ENCODE assay signal across 11 cellular contexts in the genomic region with DNA sequence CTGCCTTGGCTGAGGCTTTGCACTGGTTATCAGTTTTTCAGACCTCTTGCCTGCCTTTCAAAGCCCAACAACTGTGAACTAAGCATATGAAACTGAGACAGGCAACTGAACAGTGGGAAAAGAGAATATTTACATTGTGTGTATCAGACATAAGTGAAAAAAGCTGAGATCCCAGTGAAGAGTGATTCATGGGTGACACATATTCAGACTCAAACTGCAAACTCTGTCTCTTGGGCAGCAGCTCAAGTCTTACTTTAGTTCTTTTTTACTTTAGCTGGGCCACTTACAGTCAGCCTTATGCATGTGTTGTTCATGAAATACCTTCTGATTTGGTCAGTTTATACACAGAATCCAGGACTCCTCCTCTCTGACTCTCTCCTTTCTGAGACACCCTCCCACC. TPM values are rescaled to one million over a fixed set of nuclear protein-coding genes. Genes with fewer than 3 reads are reported as not detected.
DNase-seq lines count a peak whose midpoint lies in the region; FAIRE-seq and TF ChIP-seq lines count a peak whose summit lies in the region.
"Had no signal": no experiment of that assay in that cellular context is flagged by ENCODE, and none has a peak within 500 bp of the region (broad histone marks: within the 10 kb centered on the region; RNA-seq: fewer than 3 reads in every experiment).

No MANE protein-coding gene starts in this region.

- H3K27me3 ChIP-seq in spleen (replicated peaks in 1 of 7): no peaks in the 10 kb centered on the region
- H3K27me3 ChIP-seq in effector memory CD4-positive, alpha-beta T cell (replicated peaks; ENCODE audit: control insufficient read depth, insufficient read depth, low read length, poor library complexity, severe bottlenecking): no peaks in the 10 kb centered on the region
- H3K27me3 ChIP-seq: esophagus squamous epithelium, stomach had no signal

- H3K36me3 ChIP-seq in spleen: peaks cover 0 to 34% (median 0%) of the 10 kb centered on the region in 6 donors
- H3K36me3 ChIP-seq in effector memory CD4-positive, alpha-beta T cell (ENCODE audit: control insufficient read depth, insufficient read depth, low read length): no peaks in the 10 kb centered on the region

- no peaks in the 10 kb centered on the region for H3K9me3 ChIP-seq in spleen
- no peaks in the 10 kb centered on the region for H3K9me3 ChIP-seq in effector memory CD4-positive, alpha-beta T cell (ENCODE audit: control insufficient read depth, low read length)
- H3K9me3 ChIP-seq: esophagus squamous epithelium, stomach had no signal

- no peak for TF ChIP-seq CTCF in AG09319 (IDR thresholded peaks at IDR 0.05; ENCODE audit: low read depth, low read length)
- no peak for TF ChIP-seq CTCF in spleen (IDR thresholded peaks at IDR 0.05 in 8 of 11, conservative IDR thresholded peaks at IDR 0.05 in 3 of 11)

- FAIRE-seq in H54 (lab: Jason Lieb, UNC): peak; percentile 90

- H3K4me3 ChIP-seq in spleen: no peak overlapping the region
- H3K4me3 ChIP-seq in effector memory CD4-positive, alpha-beta T cell (ENCODE audit: insufficient read depth, low read depth, low read length, poor library complexity, severe bottlenecking): no peak overlapping the region
- H3K4me3 ChIP-seq: esophagus squamous epithelium, stomach had no signal

- intact Hi-C loops in spleen (cut with DNase I; ENCODE audit: low total_unique reads): no loop called here

- no peak for TF ChIP-seq POLR2A in H54 (IDR thresholded peaks at IDR 0.05; ENCODE audit: low read depth, low read length)
- TF ChIP-seq POLR2A in spleen (IDR thresholded peaks at IDR 0.05): no peak

- DNase-seq in AG09319 (ENCODE audit: extremely low read depth, low read depth) (peak; percentile 48), H54 (ENCODE audit: insufficient read length, low spot score) (peak; percentile 14), amniotic stem cell (lab: John Stamatoyannopoulos, UW) (peak; percentile 67), iris pigment epithelial cell (ENCODE audit: low read depth) (peak; percentile 94), spleen (no peak), NCI-H524 treated with DMSO at 0.1 percent for 48 hours (lab: John Stamatoyannopoulos, UW) (no peak)
- no peak for DNase-seq in activated effector memory CD4-positive, alpha-beta T cell treated with anti-CD3 and anti-CD28 coated beads, Interleukin-2, amount 50 U/mL, for 16 hours
- DNase-seq in effector memory CD4-positive, alpha-beta T cell: no peak
- DNase-seq: activated gamma-delta T cell, esophagus squamous epithelium, stomach had no signal

- H3K27ac ChIP-seq in spleen: no peak overlapping the region
- H3K27ac ChIP-seq in effector memory CD4-positive, alpha-beta T cell (ENCODE audit: insufficient read depth, low read length, poor library complexity, severe bottlenecking): no peak overlapping the region
- H3K27ac ChIP-seq: esophagus squamous epithelium had no signal

- H3K4me1 ChIP-seq in spleen: peaks cover 3 to 69% (median 36%) of the 10 kb centered on the region in 6 donors
- no peaks in the 10 kb centered on the region for H3K4me1 ChIP-seq in effector memory CD4-positive, alpha-beta T cell (ENCODE audit: control insufficient read depth, insufficient read depth, low read length, poor library complexity, severe bottlenecking)

RNA-seq across cellular contexts. Expression of a gene that starts 19.2 kb away (rescaled TPM):
- 10 to 100 TPM; 53.3 to 75.6 (median 63.8) TPM for total RNA-seq in spleen
- 10 to 100 TPM; 31.5 to 45.1 (median 41.8) TPM for polyA plus RNA-seq in spleen

Comparison
In these comparisons a context has a peak if more than half of its experiments do, and no peak if none do; other contexts are left out.
1. DNase-seq: peak in AG09319 (single experiment), H54 (single experiment), amniotic stem cell (single experiment) and iris pigment epithelial cell (single experiment); none in activated effector memory CD4-positive, alpha-beta T cell treated with anti-CD3 and anti-CD28 coated beads, Interleukin-2, amount 50 U/mL, for 16 hours (single experiment), spleen (single experiment), effector memory CD4-positive, alpha-beta T cell (0 of 3) and NCI-H524 treated with DMSO at 0.1 percent for 48 hours (single experiment).